ENCODE assay signal across 14 cellular contexts in genomic region chr1:93042822-93043557, GRCh38. TPM values are rescaled to one million over a fixed set of nuclear protein-coding genes. Genes with fewer than 3 reads are reported as not detected.
A peak's percentile ranks its signal among the peaks of the same experiment; 100 is the strongest.
DNase-seq lines count a peak whose midpoint lies in the region; ATAC-seq, FAIRE-seq and TF ChIP-seq lines count a peak whose summit lies in the region.
"Had no signal": no experiment of that assay in that cellular context is flagged by ENCODE, and none has a peak within 500 bp of the region (broad histone marks: within the 10 kb centered on the region; RNA-seq: fewer than 3 reads in every experiment).

No MANE protein-coding gene starts in this region.

- H3K36me3 Mint-ChIP-seq in activated T-cell treated with anti-CD3 and anti-CD28 coated beads, Interleukin-2, amount 50 U/mL, for 72 hours (ENCODE audit: insufficient read depth in 2 of 2), result no peaks in the 10 kb centered on the region

- peak overlapping the region; percentile 54 for H3K4me3 ChIP-seq in Loucy (ENCODE audit: low read length, poor library complexity, severe bottlenecking)
- H3K4me3 ChIP-seq in H1 (ENCODE audit: extremely low read depth in 1 of 4, insufficient read depth in 2 of 4, low read depth in 3 of 4, low read length in 4 of 4), result no peak overlapping the region
- H3K4me3 ChIP-seq in thoracic aorta, result peak overlapping the region; percentile 49
- no peak overlapping the region for H3K4me3 ChIP-seq in upper lobe of right lung
- no peak overlapping the region for H3K4me3 ChIP-seq in gastroesophageal sphincter
- H3K4me3 ChIP-seq: thyroid gland had no signal

- no peak for TF ChIP-seq POLR2A in H1 (IDR thresholded peaks at IDR 0.05; ENCODE audit: control extremely low read depth in 1 of 2, low read depth in 2 of 2, low read length in 2 of 2)
- no peak for TF ChIP-seq POLR2A in gastroesophageal sphincter (IDR thresholded peaks at IDR 0.05)

- no peaks in the 10 kb centered on the region for H3K36me3 ChIP-seq in Loucy (ENCODE audit: insufficient read depth, low read length)
- no peaks in the 10 kb centered on the region for H3K36me3 ChIP-seq in H1 (ENCODE audit: control insufficient read depth in 2 of 4, insufficient read depth in 4 of 4, low read length in 3 of 4)
- H3K36me3 ChIP-seq in thoracic aorta, result no peaks in the 10 kb centered on the region
- no peaks in the 10 kb centered on the region for H3K36me3 ChIP-seq in upper lobe of right lung
- H3K36me3 ChIP-seq in gastroesophageal sphincter, result no peaks in the 10 kb centered on the region
- H3K36me3 ChIP-seq: BE2C, neutrophil, thyroid gland had no signal

- no peak overlapping the region for H2BK20ac ChIP-seq in H1 (ENCODE audit: low read length)

- H3K14ac ChIP-seq in H1 (ENCODE audit: insufficient read length), result no peak overlapping the region

- peaks cover 38% of the 10 kb centered on the region for H3K4me1 Mint-ChIP-seq in activated T-cell treated with anti-CD3 and anti-CD28 coated beads, Interleukin-2, amount 50 U/mL, for 72 hours (ENCODE audit: low read depth)

- no peak for DNase-seq in activated T-cell treated with anti-CD3 and anti-CD28 coated beads, Interleukin-2, amount 50 U/mL, for 72 hours
- DNase-seq in activated T-cell treated with anti-CD3 and anti-CD28 coated beads for 4 hours (no peak), H1 (ENCODE audit: low read depth in 1 of 2, low spot score in 2 of 2) (no peak), thoracic aorta (ENCODE audit: low spot score) (no peak), NCI-H510A (lab: John Stamatoyannopoulos, UW) (no peak), upper lobe of right lung (no peak)
- DNase-seq: activated CD4-positive, alpha-beta T cell treated with anti-CD3 and anti-CD28 coated beads for 1 hour; BE2C; stimulated activated CD4-positive, alpha-beta T cell treated with anti-CD3 and anti-CD28 coated beads, Interleukin-2, amount 100 ng/mL, for 48 hours; thyroid gland had no signal

- H2BK12ac ChIP-seq in H1 (ENCODE audit: low read depth, low read length), result no peak overlapping the region

- H4K5ac ChIP-seq in H1 (ENCODE audit: insufficient read length, low read depth, low read length), result no peak overlapping the region

- H4K8ac ChIP-seq in H1 (ENCODE audit: extremely low read depth, insufficient read depth, low read length), result no peak overlapping the region

- H3K18ac ChIP-seq in H1 (ENCODE audit: extremely low read depth, low read length), result no peak overlapping the region

- intact Hi-C loops in upper lobe of right lung (cut with DNase I), result no loop called here

- TF ChIP-seq RAD21 in H1 (IDR thresholded peaks at IDR 0.05 in 1 of 2, conservative IDR thresholded peaks at IDR 0.05 in 1 of 2; ENCODE audit: low read depth in 2 of 2, low read length in 2 of 2), result no peak

- H3K9me2 ChIP-seq in Loucy (replicated peaks; ENCODE audit: low read depth, low read length), result no peaks in the 10 kb centered on the region

- H2AK5ac ChIP-seq in H1 (ENCODE audit: low read depth, low read length), result no peak overlapping the region

- no peak overlapping the region for H2BK120ac ChIP-seq in H1 (replicated peaks; ENCODE audit: low read depth, low read length)

- peak overlapping the region; percentile 63 to 90 for H3K4me3 Mint-ChIP-seq in activated T-cell treated with anti-CD3 and anti-CD28 coated beads, Interleukin-2, amount 50 U/mL, for 72 hours

- no peaks in the 10 kb centered on the region for H3K9me3 Mint-ChIP-seq in activated T-cell treated with anti-CD3 and anti-CD28 coated beads, Interleukin-2, amount 50 U/mL, for 72 hours

- no peaks in the 10 kb centered on the region for H3K79me1 ChIP-seq in H1 (ENCODE audit: low read depth, low read length)

- no peak overlapping the region for H3K56ac ChIP-seq in H1 (replicated peaks; ENCODE audit: insufficient read length, low read depth, low read length)

- H4K91ac ChIP-seq in H1 (replicated peaks; ENCODE audit: insufficient read length, low read length), result no peak overlapping the region

- no peaks in the 10 kb centered on the region for H3F3A ChIP-seq in Loucy (ENCODE audit: low read depth)

- H4K20me1 ChIP-seq in Loucy (ENCODE audit: insufficient read depth, low read length, poor library complexity, severe bottlenecking) (no peaks in the 10 kb centered on the region), H1 (replicated peaks in 1 of 2; ENCODE audit: control insufficient read depth in 1 of 2, insufficient read depth in 2 of 2, low read length in 2 of 2) (no peaks in the 10 kb centered on the region)

- POLR2A ChIA-PET in H1 (lab: Charles Lee; ENCODE audit: partially characterized antibody), result interaction anchor here (0.6 kb wide), 1 partner anchor 1487 kb away, joined by 3 read pairs; no protein-coding TSS in a partner anchor

- H3K9ac ChIP-seq in Loucy (ENCODE audit: low read depth, low read length, poor library complexity, severe bottlenecking) (peak overlapping the region; percentile 3), H1 (replicated peaks in 1 of 4; ENCODE audit: extremely low read depth in 1 of 4, low read depth in 3 of 4, low read length in 3 of 4) (no peak overlapping the region)

- H2AFZ ChIP-seq in Loucy (ENCODE audit: low read length), result peak overlapping the region; percentile 84
- H2AFZ ChIP-seq in H1 (ENCODE audit: low read length), result 0 out of 2 replicates have a peak overlapping the region, but pooled peaks have one; percentile 61

- H3K23me2 ChIP-seq in H1 (ENCODE audit: low read depth, low read length), result no peaks in the 10 kb centered on the region

- H2BK5ac ChIP-seq in H1 (ENCODE audit: low read depth, low read length), result no peak overlapping the region

- no peaks in the 10 kb centered on the region for H3K4me1 ChIP-seq in Loucy (ENCODE audit: insufficient read depth, low read length, poor library complexity, severe bottlenecking)
- no peaks in the 10 kb centered on the region for H3K4me1 ChIP-seq in H1 (replicated peaks in 1 of 4; ENCODE audit: control insufficient read depth in 3 of 4, insufficient read depth in 4 of 4, low read length in 3 of 4)
- no peaks in the 10 kb centered on the region for H3K4me1 ChIP-seq in thoracic aorta (ENCODE audit: control insufficient read depth in 1 of 2, low read depth in 2 of 2)
- no peaks in the 10 kb centered on the region for H3K4me1 ChIP-seq in upper lobe of right lung
- no peaks in the 10 kb centered on the region for H3K4me1 ChIP-seq in gastroesophageal sphincter
- H3K4me1 ChIP-seq: BE2C, thyroid gland had no signal

- H3K27ac ChIP-seq in H1 (ENCODE audit: low read depth, low read length) (no peak overlapping the region), thoracic aorta (no peak overlapping the region), upper lobe of right lung (no peak overlapping the region), gastroesophageal sphincter (no peak overlapping the region)
- H3K27ac ChIP-seq: epithelial cell of prostate, neutrophil, thyroid gland had no signal

- TF ChIP-seq CTCF in Loucy (conservative IDR thresholded peaks at IDR 0.05; ENCODE audit: low read length) (no peak), H1 (IDR thresholded peaks at IDR 0.05; ENCODE audit: control extremely low read depth in 1 of 3, insufficient read depth in 1 of 3, low read depth in 1 of 3, low read length in 3 of 3) (no peak), thoracic aorta (IDR thresholded peaks at IDR 0.05) (no peak), upper lobe of right lung (IDR thresholded peaks at IDR 0.05) (no peak), gastroesophageal sphincter (IDR thresholded peaks at IDR 0.05) (no peak)

- H3K27me3 ChIP-seq in Loucy (ENCODE audit: insufficient read depth, low read length, poor library complexity, severe bottlenecking), result no peaks in the 10 kb centered on the region
- H3K27me3 ChIP-seq in H1 (replicated peaks in 1 of 4; ENCODE audit: control insufficient read depth in 3 of 4, extremely low read depth in 1 of 4, insufficient read depth in 3 of 4, low read length in 3 of 4), result no peaks in the 10 kb centered on the region
- H3K27me3 ChIP-seq in thoracic aorta (replicated peaks; ENCODE audit: insufficient read depth), result no peaks in the 10 kb centered on the region
- H3K27me3 ChIP-seq in upper lobe of right lung, result no peaks in the 10 kb centered on the region
- no peaks in the 10 kb centered on the region for H3K27me3 ChIP-seq in gastroesophageal sphincter
- H3K27me3 ChIP-seq: BE2C, thyroid gland had no signal

- H3K27ac Mint-ChIP-seq in activated T-cell treated with anti-CD3 and anti-CD28 coated beads, Interleukin-2, amount 50 U/mL, for 72 hours, result peak overlapping the region; percentile 91

- 93% methylated on average over 6 of the region's 6 CpGs; no CpG with 5 or more reads in 1 of the 2 experiments for WGBS in H1 (ENCODE audit: extremely low coverage in 1 of 2, insufficient coverage in 1 of 2, insufficient read length in 1 of 2, insufficient replicate concordance in 2 of 2, low coverage in 1 of 2, low lambda C conversion rate in 2 of 2, missing lambda C conversion rate in 1 of 2), 2 experiments
- 50 to 76% methylated on average over 2 to 6 of the region's 6 CpGs for WGBS in gastroesophageal sphincter (ENCODE audit: low coverage in 1 of 2), 2 donors

- H3K27me3 Mint-ChIP-seq in activated T-cell treated with anti-CD3 and anti-CD28 coated beads, Interleukin-2, amount 50 U/mL, for 72 hours (ENCODE audit: low read depth), result no peaks in the 10 kb centered on the region

- H2BK15ac ChIP-seq in H1 (ENCODE audit: low read length), result no peak overlapping the region

- H3K4me2 ChIP-seq in Loucy (ENCODE audit: low read depth, low read length, poor library complexity, severe bottlenecking), result peak overlapping the region; percentile 61
- H3K4me2 ChIP-seq in H1 (ENCODE audit: insufficient read depth in 1 of 2, low read depth in 2 of 2, low read length in 2 of 2), result no peak overlapping the region

- H3K79me2 ChIP-seq in Loucy (ENCODE audit: insufficient read depth, low read length) (no peaks in the 10 kb centered on the region), H1 (ENCODE audit: control insufficient read depth in 1 of 2, insufficient read depth in 2 of 2, low read length in 2 of 2) (no peaks in the 10 kb centered on the region)

- no peak for FAIRE-seq in H1 (lab: Jason Lieb, UNC)

- no peak overlapping the region for H3K23ac ChIP-seq in H1 (ENCODE audit: insufficient read length)

- CTCF ChIA-PET in H1 (lab: Charles Lee; ENCODE audit: partially characterized antibody), result interaction anchor here (0.9 to 2.1 kb wide), 2 partner anchors 12 to 19 kb away, joined by 4 to 6 read pairs; no protein-coding TSS in a partner anchor

- TF ChIP-seq EP300 in H1 (IDR thresholded peaks at IDR 0.05; ENCODE audit: borderline replicate concordance in 1 of 2, low read depth in 2 of 2, low read length in 2 of 2) (no peak), gastroesophageal sphincter (IDR thresholded peaks at IDR 0.05) (no peak)

- H3K9me3 ChIP-seq in Loucy (ENCODE audit: insufficient read depth, low read depth, low read length) (no peaks in the 10 kb centered on the region), H1 (ENCODE audit: insufficient read depth in 2 of 2, low read depth in 1 of 2, low read length in 1 of 2) (no peaks in the 10 kb centered on the region), thoracic aorta (no peaks in the 10 kb centered on the region), upper lobe of right lung (no peaks in the 10 kb centered on the region), gastroesophageal sphincter (no peaks in the 10 kb centered on the region)
- H3K9me3 ChIP-seq: BE2C, neutrophil, thyroid gland had no signal

- no peak overlapping the region for H3K4ac ChIP-seq in H1 (replicated peaks; ENCODE audit: insufficient read length, low read depth, low read length)

- ATAC-seq in activated T-cell treated with anti-CD3 and anti-CD28 coated beads, Interleukin-2, amount 50 U/mL, for 72 hours (replicated peaks in 1 of 2), result peak; percentile 14 to 18
- ATAC-seq in thoracic aorta (ENCODE audit: insufficient number of reproducible peaks, low FRiP score, low read depth) (no peak), upper lobe of right lung (no peak), gastroesophageal sphincter (no peak)

RNA-seq across cellular contexts. Expression of gene MTF2, which starts 36.1 kb away (rescaled TPM):
- total RNA-seq in activated T-cell treated with anti-CD3 and anti-CD28 coated beads, Interleukin-2, amount 50 U/mL, for 72 hours, result 10 to 100 TPM; 45.6 to 51.7 TPM
- 101 and 102 TPM in 2 replicates for total RNA-seq in H1 (2021; fragmentation: NEBNext Ultra II Directional; extraction: Animal tissue kit (Norgen Biotek cat#: 25700))
- 32.9 and 72.1 TPM in 2 replicates for polyA plus RNA-seq in H1 (2011; rRNA removed)
- 72.5 TPM for polyA plus RNA-seq in H1 (2011; cell fraction: cytosol; rRNA removed)
- polyA plus RNA-seq in H1 (2011; cell fraction: nucleus; rRNA removed), result 62.3 TPM
- 73.4 to 112 TPM (median 81.3 TPM) in 4 replicates for polyA plus RNA-seq in H1 (2012, experiment 1 of 2)
- polyA plus RNA-seq in H1 (2012, experiment 2 of 2), result 4.2 TPM
- polyA plus RNA-seq in H1 (2013, experiment 1 of 2), result 82.2 TPM
- 83.1 TPM for polyA plus RNA-seq in H1 (2013, experiment 2 of 2)
- 139 and 186 TPM in 2 replicates for polyA minus RNA-seq in H1 (2011; rRNA and poly(A)+ RNA removed)
- 53.3 TPM for polyA minus RNA-seq in H1 (2011; cell fraction: cytosol; rRNA and poly(A)+ RNA removed)
- 149 TPM for polyA minus RNA-seq in H1 (2011; cell fraction: nucleus; rRNA and poly(A)+ RNA removed)
- 10 to 100 TPM; 23.2 to 27.8 TPM for total RNA-seq in thoracic aorta
- 26.3 TPM for total RNA-seq in upper lobe of right lung
- 10 to 100 TPM in 2 of 4 donors, 1 to 10 TPM in 2; 7.8 to 20.7 (median 10.3) TPM for total RNA-seq in gastroesophageal sphincter

Comparison
In these comparisons a context has a peak if more than half of its experiments do, and no peak if none do; other contexts are left out.
1. ATAC-seq: peak in activated T-cell treated with anti-CD3 and anti-CD28 coated beads, Interleukin-2, amount 50 U/mL, for 72 hours (2 of 2); none in thoracic aorta (single experiment), upper lobe of right lung (single experiment) and gastroesophageal sphincter (single experiment).
2. H3K4me3 ChIP-seq: peak in Loucy (single experiment) and thoracic aorta (single experiment); none in H1 (0 of 4), upper lobe of right lung (single experiment) and gastroesophageal sphincter (0 of 2).